Comparison of ENCODE assay signal across 8 cellular contexts in genomic region chr2:97093983-97094771, GRCh38. TPM values are rescaled to one million over a fixed set of nuclear protein-coding genes. Genes with fewer than 3 reads are reported as not detected.
DNase-seq lines count a peak whose midpoint lies in the region; ATAC-seq and TF ChIP-seq lines count a peak whose summit lies in the region.
"Not testable (repeated sequence)": the region's sequence is repeated elsewhere in the genome, so short reads cannot be mapped to it uniquely, and the experiment has no call there.

No MANE protein-coding gene starts in this region.

- H3K27ac Mint-ChIP-seq in activated naive CD8-positive, alpha-beta T cell treated with anti-CD3 and anti-CD28 coated beads, Interleukin-2, amount 50 U/mL, for 24 hours: not testable (repeated sequence)
- H3K27ac Mint-ChIP-seq in naive thymus-derived CD4-positive, alpha-beta T cell: peak overlapping the region in 3 of 9 donors; percentile 17 to 51 (median 17)

- WGBS in stomach, 5 donors: 69 to 75% (median 73%) methylated on average over 2 to 4 of the region's 33 CpGs

- not testable (repeated sequence) for H3K9me3 Mint-ChIP-seq in activated naive CD8-positive, alpha-beta T cell treated with anti-CD3 and anti-CD28 coated beads, Interleukin-2, amount 50 U/mL, for 24 hours; naive thymus-derived CD4-positive, alpha-beta T cell

- POLR2A ChIA-PET in naive thymus-derived CD4-positive, alpha-beta T cell (lab: Charles Lee): not testable (repeated sequence)

- H3K9ac ChIP-seq in DND-41 (ENCODE audit: low read depth, low read length): peak overlapping the region; percentile 47

- not testable (repeated sequence) for TF ChIP-seq POLR2A in stomach (IDR thresholded peaks at IDR 0.05)

- H3K79me2 ChIP-seq in DND-41 (ENCODE audit: insufficient read depth, low read length): not testable (repeated sequence)

- intact Hi-C loops in Right ventricle myocardium inferior (cut with DNase I); naive thymus-derived CD4-positive, alpha-beta T cell (cut with micrococcal nuclease); stomach (cut with DNase I; ENCODE audit: low total_unique reads): not testable (repeated sequence)

- CTCF ChIA-PET in naive thymus-derived CD4-positive, alpha-beta T cell (lab: Charles Lee): not testable (repeated sequence)

- H3K27ac ChIP-seq in DND-41 (ENCODE audit: low read length); naive thymus-derived CD4-positive, alpha-beta T cell (ENCODE audit: low read depth, low read length): not testable (repeated sequence)
- H3K27ac ChIP-seq in stomach: peak overlapping the region in 3 of 5 donors; percentile 30 to 83 (median 78)

- peak overlapping the region in 1 of 2 experiments; percentile 53; a peak in 2 of 4 replicates for H3K4me3 ChIP-seq in DND-41 (ENCODE audit: low read depth in 1 of 2, low read length in 2 of 2)
- H3K4me3 ChIP-seq in naive thymus-derived CD4-positive, alpha-beta T cell (ENCODE audit: low read length): not testable (repeated sequence)
- peak overlapping the region; percentile 31 to 47 (median 42) for H3K4me3 ChIP-seq in stomach

- H3K4me1 ChIP-seq in DND-41 (ENCODE audit: insufficient read depth, low read length): peaks cover 13% of the 10 kb centered on the region
- not testable (repeated sequence) for H3K4me1 ChIP-seq in naive thymus-derived CD4-positive, alpha-beta T cell (ENCODE audit: control insufficient read depth in 2 of 2, insufficient read depth in 2 of 2, low read length in 2 of 2)
- H3K4me1 ChIP-seq in stomach: peaks cover 7 to 15% (median 11%) of the 10 kb centered on the region in 4 donors

- H3K4me3 Mint-ChIP-seq in activated naive CD8-positive, alpha-beta T cell treated with anti-CD3 and anti-CD28 coated beads, Interleukin-2, amount 50 U/mL, for 24 hours: peak overlapping the region; percentile 43
- H3K4me3 Mint-ChIP-seq in naive thymus-derived CD4-positive, alpha-beta T cell: peak overlapping the region in 7 of 10 donors; percentile 32 to 65 (median 56)

- H4K20me1 ChIP-seq in DND-41 (ENCODE audit: insufficient read depth, low read length): not testable (repeated sequence)

- not testable (repeated sequence) for H3K27me3 Mint-ChIP-seq in activated naive CD8-positive, alpha-beta T cell treated with anti-CD3 and anti-CD28 coated beads, Interleukin-2, amount 50 U/mL, for 24 hours
- peaks cover 0 to 16% (median 0%) of the 10 kb centered on the region in 5 donors for H3K27me3 Mint-ChIP-seq in naive thymus-derived CD4-positive, alpha-beta T cell

- H3K4me2 ChIP-seq in DND-41 (ENCODE audit: insufficient read depth, low read length): peak overlapping the region; percentile 74

- not testable (repeated sequence) for H3K27me3 ChIP-seq in DND-41 (ENCODE audit: insufficient read depth, low read length, poor library complexity); naive thymus-derived CD4-positive, alpha-beta T cell (ENCODE audit: control insufficient read depth in 2 of 2, insufficient read depth in 2 of 2, low read length in 2 of 2); stomach

- ATAC-seq in DND-41 (ENCODE audit: insufficient read depth, low read depth): peak; percentile 15; the same call in 2 of the 3 replicates
- ATAC-seq in GM21717 (IDR thresholded peaks at IDR 0.05; ENCODE audit: unreplicated experiment): peak; percentile 40
- ATAC-seq in HG03159 (IDR thresholded peaks at IDR 0.05; ENCODE audit: unreplicated experiment): peak; percentile 22
- peak; percentile 12 for ATAC-seq in activated naive CD8-positive, alpha-beta T cell treated with anti-CD3 and anti-CD28 coated beads, Interleukin-2, amount 50 U/mL, for 24 hours
- peak; percentile 17 for ATAC-seq in Right ventricle myocardium inferior
- ATAC-seq in naive thymus-derived CD4-positive, alpha-beta T cell: peak; percentile 12

- DNase-seq in DND-41; activated naive CD8-positive, alpha-beta T cell treated with anti-CD3 and anti-CD28 coated beads, Interleukin-2, amount 50 U/mL, for 24 hours; Right ventricle myocardium inferior (ENCODE audit: missing footprints); stomach: not testable (repeated sequence)
- DNase-seq in RKO (ENCODE audit: low spot score): peak; percentile 5
- DNase-seq in naive thymus-derived CD4-positive, alpha-beta T cell: peak in 1 of 9 donors; percentile 1

- H3K4me1 Mint-ChIP-seq in activated naive CD8-positive, alpha-beta T cell treated with anti-CD3 and anti-CD28 coated beads, Interleukin-2, amount 50 U/mL, for 24 hours: peaks cover 15% of the 10 kb centered on the region
- peaks cover 0 to 14% (median 7%) of the 10 kb centered on the region in 7 donors for H3K4me1 Mint-ChIP-seq in naive thymus-derived CD4-positive, alpha-beta T cell

- not testable (repeated sequence) for TF ChIP-seq EP300 in stomach (IDR thresholded peaks at IDR 0.05)

- H3K36me3 ChIP-seq in DND-41 (ENCODE audit: insufficient read depth, low read length); naive thymus-derived CD4-positive, alpha-beta T cell (ENCODE audit: control insufficient read depth in 2 of 3, insufficient read depth in 3 of 3, low read length in 3 of 3): not testable (repeated sequence)
- peaks cover 0 to 11% (median 0%) of the 10 kb centered on the region in 4 donors for H3K36me3 ChIP-seq in stomach

- H3K36me3 Mint-ChIP-seq in activated naive CD8-positive, alpha-beta T cell treated with anti-CD3 and anti-CD28 coated beads, Interleukin-2, amount 50 U/mL, for 24 hours (ENCODE audit: low read depth); naive thymus-derived CD4-positive, alpha-beta T cell: not testable (repeated sequence)

- not testable (repeated sequence) for H3K9me3 ChIP-seq in DND-41 (ENCODE audit: insufficient read depth, low read length, severe bottlenecking); naive thymus-derived CD4-positive, alpha-beta T cell (ENCODE audit: control insufficient read depth in 2 of 3, low read length in 3 of 3); stomach

- H2AFZ ChIP-seq in DND-41 (ENCODE audit: low read depth, low read length): peak overlapping the region; percentile 60; the same call in 1 of the 2 replicates

- TF ChIP-seq CTCF in DND-41 (IDR thresholded peaks at IDR 0.05; ENCODE audit: borderline replicate concordance, extremely low read depth, low read length, poor library complexity, severe bottlenecking); stomach (IDR thresholded peaks at IDR 0.05): not testable (repeated sequence)

RNA-seq across cellular contexts. Expression of gene FAHD2B, which starts 0.5 kb away (rescaled TPM):
- total RNA-seq in Right ventricle myocardium inferior (34.2 TPM), stomach (10 to 100 TPM in 2 of 5 donors, 1 to 10 TPM in 2, not detected in 1; 3.5 to 17.8 (median 10.9) TPM)
- total RNA-seq in naive thymus-derived CD4-positive, alpha-beta T cell: 10 to 100 TPM; 11.5 to 24.8 (median 14.8) TPM
- 10 to 100 TPM; 12.8 to 14.6 TPM for polyA plus RNA-seq in naive thymus-derived CD4-positive, alpha-beta T cell
- 10 to 100 TPM; 17.9 to 30.4 (median 19.2) TPM for polyA plus RNA-seq in stomach

RNA-seq across cellular contexts. Expression of gene ANKRD36, which starts 18.8 kb away (rescaled TPM):
- total RNA-seq in Right ventricle myocardium inferior (5.6 TPM), stomach (100 to 1,000 TPM in 1 of 5 donors, 10 to 100 TPM in 4; 37.9 to 100 (median 60.1) TPM)
- total RNA-seq in naive thymus-derived CD4-positive, alpha-beta T cell: 10 to 100 TPM; 51.5 to 76.3 (median 58.0) TPM
- polyA plus RNA-seq in naive thymus-derived CD4-positive, alpha-beta T cell: 10 to 100 TPM in 1 of 2 donors, 1 to 10 TPM in 1; 6.9 to 11.4 TPM
- polyA plus RNA-seq in stomach: 1 to 10 TPM; 1.1 to 2.3 (median 1.4) TPM
